ENCODE assay signal across 14 cellular contexts in genomic region chr2:217440000-217440399, GRCh38.
DNase-seq lines count a peak whose midpoint lies in the region; ATAC-seq and TF ChIP-seq lines count a peak whose summit lies in the region.
"Had no signal": no experiment of that assay in that cellular context is flagged by ENCODE, and none has a peak within 500 bp of the region (broad histone marks: within the 10 kb centered on the region; RNA-seq: fewer than 3 reads in every experiment).

No MANE protein-coding gene starts in this region.

- H3K4me1 ChIP-seq in mesenchymal stem cell (ENCODE audit: control insufficient read depth, insufficient read depth, low read depth, low read length) (peaks cover 7% of the 10 kb centered on the region), H9 (ENCODE audit: insufficient read depth, low read length) (no peaks in the 10 kb centered on the region)

- CTCF ChIA-PET in activated CD4-positive, alpha-beta memory T cell treated with anti-CD3 and anti-CD28 coated beads, Interleukin-2, amount 10 ng/mL, durations not matched to agents 7 days and 5 days (lab: Charles Lee) = no interaction called here

- no peak overlapping the region for H3K56ac ChIP-seq in H9 (ENCODE audit: insufficient read length, low read depth, low read length)

- POLR2A ChIA-PET in activated CD4-positive, alpha-beta memory T cell treated with anti-CD3 and anti-CD28 coated beads, Interleukin-2, amount 10 ng/mL, durations not matched to agents 7 days and 5 days (lab: Charles Lee) = no interaction called here

- no peaks in the 10 kb centered on the region for H3K36me3 Mint-ChIP-seq in activated CD4-positive, alpha-beta memory T cell treated with anti-CD3 and anti-CD28 coated beads, Interleukin-2, amount 10 ng/mL, durations not matched to agents 7 days and 5 days (ENCODE audit: low read depth)
- no peaks in the 10 kb centered on the region for H3K36me3 Mint-ChIP-seq in H9 (ENCODE audit: insufficient read depth in 1 of 3, low read depth in 3 of 3)

- H4K91ac ChIP-seq in mesenchymal stem cell (ENCODE audit: low read length) (no peak overlapping the region), H9 (ENCODE audit: insufficient read length, low read depth, low read length) (no peak overlapping the region)

- H4K8ac ChIP-seq in mesenchymal stem cell (ENCODE audit: low read length) (no peak overlapping the region), H9 (replicated peaks; ENCODE audit: insufficient read length, low read depth, low read length) (no peak overlapping the region)

- no peaks in the 10 kb centered on the region for H3K4me1 Mint-ChIP-seq in activated CD4-positive, alpha-beta memory T cell treated with anti-CD3 and anti-CD28 coated beads, Interleukin-2, amount 10 ng/mL, durations not matched to agents 7 days and 5 days
- H3K4me1 Mint-ChIP-seq in H9 = peaks cover 5 to 6% of the 10 kb centered on the region in 2 experiments

- H2BK12ac ChIP-seq in mesenchymal stem cell (ENCODE audit: low read length in 2 of 2) (no peak overlapping the region), H9 (ENCODE audit: insufficient read length, low read depth, low read length) (no peak overlapping the region)

- ATAC-seq in GM18511 (IDR thresholded peaks at IDR 0.05; ENCODE audit: unreplicated experiment) (peak; percentile 64), GM21515 (IDR thresholded peaks at IDR 0.05; ENCODE audit: unreplicated experiment) (peak; percentile 83), HG03135 (IDR thresholded peaks at IDR 0.05; ENCODE audit: unreplicated experiment) (peak; percentile 82)

- H3K4me2 ChIP-seq in mesenchymal stem cell (ENCODE audit: low read length, poor library complexity, severe bottlenecking) (no peak overlapping the region), H9 (ENCODE audit: insufficient read depth, insufficient read length, low read length) (no peak overlapping the region)

- H2AFZ ChIP-seq in mesenchymal stem cell (ENCODE audit: low read depth, low read length) (no peak overlapping the region), H9 (ENCODE audit: low read length) (no peak overlapping the region)

- no peak overlapping the region for H3K23ac ChIP-seq in mesenchymal stem cell (ENCODE audit: low read length in 2 of 2)
- H3K23ac ChIP-seq in H9 (ENCODE audit: insufficient read length, low read depth, low read length) = no peak overlapping the region

- H2AK5ac ChIP-seq in mesenchymal stem cell (ENCODE audit: low read length, severe bottlenecking) (no peak overlapping the region), H9 (ENCODE audit: insufficient read length, low read length) (no peak overlapping the region)

- no peak overlapping the region for H2BK20ac ChIP-seq in H9 (ENCODE audit: low read depth, low read length, poor library complexity, severe bottlenecking)

- H3K9me3 Mint-ChIP-seq in activated CD4-positive, alpha-beta memory T cell treated with anti-CD3 and anti-CD28 coated beads, Interleukin-2, amount 10 ng/mL, durations not matched to agents 7 days and 5 days = no peaks in the 10 kb centered on the region
- H3K9me3 Mint-ChIP-seq in H9 = peaks cover 0 to 4% of the 10 kb centered on the region in 2 experiments; a peak in 2 of 5 replicates
- H3K9me3 Mint-ChIP-seq: activated naive CD4-positive, alpha-beta T cell treated with anti-CD3 and anti-CD28 coated beads for 36 hours had no signal

- no peak overlapping the region for H2BK120ac ChIP-seq in mesenchymal stem cell (ENCODE audit: low read depth, low read length)
- no peak overlapping the region for H2BK120ac ChIP-seq in H9 (ENCODE audit: low read depth, low read length, poor library complexity, severe bottlenecking)

- no peaks in the 10 kb centered on the region for H3K9me3 ChIP-seq in mesenchymal stem cell (ENCODE audit: control insufficient read depth, low read length)
- no peaks in the 10 kb centered on the region for H3K9me3 ChIP-seq in H9 (ENCODE audit: control insufficient read depth, low read depth, low read length)
- H3K9me3 ChIP-seq: testis had no signal

- H3T11ph ChIP-seq in H9 (ENCODE audit: low read length) = no peak overlapping the region

- no peak overlapping the region for H4K5ac ChIP-seq in H9 (ENCODE audit: insufficient read length, low read depth, low read length)

- H3K4me3 ChIP-seq in mesenchymal stem cell (ENCODE audit: insufficient read depth in 1 of 2, low read depth in 1 of 2, low read length in 2 of 2) = no peak overlapping the region
- H3K4me3 ChIP-seq: testis had no signal

- H3K9ac ChIP-seq in mesenchymal stem cell (ENCODE audit: low read length) (peak overlapping the region; percentile 25), H9 (ENCODE audit: extremely low read depth, insufficient read length, low read length) (no peak overlapping the region)

- H3K36me3 ChIP-seq in mesenchymal stem cell (ENCODE audit: control insufficient read depth in 1 of 2, insufficient read depth in 2 of 2, low read depth in 1 of 2, low read length in 2 of 2) = no peaks in the 10 kb centered on the region

- DNase-seq in mesenchymal stem cell = peak; percentile 41
- DNase-seq in activated CD4-positive, alpha-beta memory T cell treated with anti-CD3 and anti-CD28 coated beads, Interleukin-2, amount 10 ng/mL, durations not matched to agents 7 days and 5 days = no peak
- DNase-seq in GF-D8 (lab: John Stamatoyannopoulos, UW) = no peak
- no peak for DNase-seq in T-helper 1 cell
- DNase-seq in H9 = no peak
- DNase-seq: activated naive CD4-positive, alpha-beta T cell treated with anti-CD3 and anti-CD28 coated beads for 36 hours; C1 segment of cervical spinal cord; effector CD8-positive, alpha-beta T cell; NCI-H1694 treated with DMSO at 0.1 percent for 48 hours; testis had no signal

- WGBS in mesenchymal stem cell = 93% methylated on average over 1 of the region's 1 CpG
- WGBS in H9 (ENCODE audit: extremely low coverage, insufficient read length, low lambda C conversion rate) = no CpG with 5 or more reads among the region's 1 CpG

- H3K27ac ChIP-seq in mesenchymal stem cell (ENCODE audit: low read length, poor library complexity, severe bottlenecking) (no peak overlapping the region), H9 (ENCODE audit: insufficient read length, low read depth, low read length) (no peak overlapping the region)
- H3K27ac ChIP-seq: VCaP had no signal

- no peaks in the 10 kb centered on the region for H3K27me3 ChIP-seq in mesenchymal stem cell (ENCODE audit: control insufficient read depth in 1 of 2, insufficient read depth in 1 of 2, low read length in 2 of 2)
- H3K27me3 ChIP-seq in H9 (ENCODE audit: insufficient read depth, low read length) = no peaks in the 10 kb centered on the region
- H3K27me3 ChIP-seq: testis had no signal

- TF ChIP-seq CTCF in H9 (conservative IDR thresholded peaks at IDR 0.05) = no peak

- H2BK15ac ChIP-seq in mesenchymal stem cell (ENCODE audit: low read depth, poor library complexity, severe bottlenecking) (no peak overlapping the region), H9 (ENCODE audit: low read depth, low read length) (no peak overlapping the region)

- no peaks in the 10 kb centered on the region for H3K79me2 ChIP-seq in H9 (ENCODE audit: insufficient read depth, low read length)

- H3K4ac ChIP-seq in mesenchymal stem cell (ENCODE audit: low read depth in 1 of 2, low read length in 2 of 2) (no peak overlapping the region), H9 (ENCODE audit: low read depth, low read length) (no peak overlapping the region)

- no peaks in the 10 kb centered on the region for H4K20me1 ChIP-seq in H9 (ENCODE audit: control insufficient read depth, insufficient read depth, insufficient read length)

- H3K27ac Mint-ChIP-seq in activated CD4-positive, alpha-beta memory T cell treated with anti-CD3 and anti-CD28 coated beads, Interleukin-2, amount 10 ng/mL, durations not matched to agents 7 days and 5 days = no peak overlapping the region
- H3K27ac Mint-ChIP-seq in H9 = no peak overlapping the region
- H3K27ac Mint-ChIP-seq: activated naive CD4-positive, alpha-beta T cell treated with anti-CD3 and anti-CD28 coated beads for 36 hours had no signal

- no peaks in the 10 kb centered on the region for H3K23me2 ChIP-seq in H9 (ENCODE audit: insufficient read length, low read depth, low read length, poor library complexity, severe bottlenecking)

- H3K79me1 ChIP-seq in mesenchymal stem cell (replicated peaks; ENCODE audit: low read length, poor library complexity, severe bottlenecking) = no peaks in the 10 kb centered on the region
- H3K79me1 ChIP-seq in H9 (ENCODE audit: insufficient read depth, low read depth, low read length, poor library complexity, severe bottlenecking) = no peaks in the 10 kb centered on the region

- H3K14ac ChIP-seq in mesenchymal stem cell (ENCODE audit: low read length in 2 of 2) = no peak overlapping the region
- no peak overlapping the region for H3K14ac ChIP-seq in H9 (ENCODE audit: insufficient read depth, low read length)

- H3K18ac ChIP-seq in mesenchymal stem cell (ENCODE audit: low read depth in 1 of 2, low read length in 2 of 2) = no peak overlapping the region
- H3K18ac ChIP-seq in H9 (ENCODE audit: insufficient read length, low read depth, low read length) = no peak overlapping the region

- no peaks in the 10 kb centered on the region for H3K27me3 Mint-ChIP-seq in activated CD4-positive, alpha-beta memory T cell treated with anti-CD3 and anti-CD28 coated beads, Interleukin-2, amount 10 ng/mL, durations not matched to agents 7 days and 5 days
- H3K27me3 Mint-ChIP-seq in H9 (ENCODE audit: low read depth) = peaks cover 4% of the 10 kb centered on the region

- H2BK5ac ChIP-seq in mesenchymal stem cell (ENCODE audit: low read depth, low read length, poor library complexity, severe bottlenecking) = no peak overlapping the region
- no peak overlapping the region for H2BK5ac ChIP-seq in H9 (ENCODE audit: insufficient read length, low read length)

- no peak overlapping the region for H3K4me3 Mint-ChIP-seq in activated CD4-positive, alpha-beta memory T cell treated with anti-CD3 and anti-CD28 coated beads, Interleukin-2, amount 10 ng/mL, durations not matched to agents 7 days and 5 days
- H3K4me3 Mint-ChIP-seq in H9 = no peak overlapping the region
- H3K4me3 Mint-ChIP-seq: activated naive CD4-positive, alpha-beta T cell treated with anti-CD3 and anti-CD28 coated beads for 36 hours had no signal
